Comparison of ENCODE assay signal across 10 cellular contexts in the genomic region with DNA sequence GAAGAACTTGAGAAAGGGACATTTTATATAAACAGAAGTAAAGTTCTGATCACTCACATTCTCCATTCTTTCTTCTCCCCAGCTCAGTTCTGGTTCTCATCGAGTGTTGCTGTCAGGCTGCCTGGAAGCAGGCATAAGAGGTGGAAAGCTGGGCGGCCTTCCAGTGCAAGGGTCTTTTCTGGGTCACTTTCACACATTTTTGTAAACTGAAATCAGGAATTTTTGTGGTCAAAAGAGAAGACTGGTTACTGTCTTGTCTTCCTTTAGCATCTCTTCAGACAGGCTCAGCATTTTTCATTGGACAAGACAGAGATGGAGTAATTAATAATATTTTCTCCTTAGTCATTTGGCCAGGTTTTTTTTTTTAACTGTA.
A peak's percentile ranks its signal among the peaks of the same experiment; 100 is the strongest.
DNase-seq lines count a peak whose midpoint lies in the region; ATAC-seq and TF ChIP-seq lines count a peak whose summit lies in the region.
"Had no signal": no experiment of that assay in that cellular context is flagged by ENCODE, and none has a peak within 500 bp of the region (broad histone marks: within the 10 kb centered on the region; RNA-seq: fewer than 3 reads in every experiment).

No MANE protein-coding gene starts in this region.

- DNase-seq in iris pigment epithelial cell (ENCODE audit: low read depth) (peak; percentile 86), 8988T (no peak), NCI-H345 (lab: John Stamatoyannopoulos, UW) (no peak), endodermal cell (no peak), dermis blood vessel endothelial cell (no peak)
- DNase-seq: right lobe of liver had no signal

- no peak overlapping the region for H3K27ac Mint-ChIP-seq in endodermal cell
- H3K27ac Mint-ChIP-seq: activated naive CD8-positive, alpha-beta T cell had no signal

- no peaks in the 10 kb centered on the region for H3K27me3 ChIP-seq in endodermal cell (ENCODE audit: control insufficient read depth, insufficient read depth, low read length, poor library complexity, severe bottlenecking)
- H3K27me3 ChIP-seq: right lobe of liver had no signal

- H3K9me3 ChIP-seq in endodermal cell (ENCODE audit: control insufficient read depth, low read length) = no peaks in the 10 kb centered on the region
- H3K9me3 ChIP-seq: right lobe of liver had no signal

- no peak overlapping the region for H3K9ac ChIP-seq in endodermal cell (ENCODE audit: extremely low read depth, low read length, poor library complexity, severe bottlenecking)

- TF ChIP-seq CTCF in endodermal cell (conservative IDR thresholded peaks at IDR 0.05) = no peak

- ATAC-seq in GM18499 (IDR thresholded peaks at IDR 0.05; ENCODE audit: insufficient read depth, unreplicated experiment) (peak; percentile 11), GM21529 (IDR thresholded peaks at IDR 0.05; ENCODE audit: unreplicated experiment) (peak; percentile 27), HG03460 (IDR thresholded peaks at IDR 0.05; ENCODE audit: unreplicated experiment) (peak; percentile 7)

- H3K36me3 Mint-ChIP-seq in endodermal cell (ENCODE audit: low read depth) = no peaks in the 10 kb centered on the region
- H3K36me3 Mint-ChIP-seq: activated naive CD8-positive, alpha-beta T cell had no signal

- H3K27me3 Mint-ChIP-seq in endodermal cell (ENCODE audit: insufficient read depth) = no peaks in the 10 kb centered on the region

- H3K36me3 ChIP-seq in endodermal cell (ENCODE audit: control insufficient read depth, insufficient read depth, low read length) = no peaks in the 10 kb centered on the region
- H3K36me3 ChIP-seq: right lobe of liver had no signal

- H3K27ac ChIP-seq in endodermal cell (ENCODE audit: low read depth, low read length) = no peak overlapping the region
- H3K27ac ChIP-seq: right lobe of liver had no signal

- no peaks in the 10 kb centered on the region for H3K9me3 Mint-ChIP-seq in endodermal cell

- no peaks in the 10 kb centered on the region for H3K4me1 Mint-ChIP-seq in endodermal cell

- 84 to 87% methylated on average over 2 of the region's 2 CpGs for WGBS in endodermal cell (ENCODE audit: insufficient coverage in 1 of 2, insufficient read length in 1 of 2), 2 experiments

- no peaks in the 10 kb centered on the region for H3K4me1 ChIP-seq in endodermal cell (ENCODE audit: control insufficient read depth, insufficient read depth, low read length)
- H3K4me1 ChIP-seq: right lobe of liver had no signal

- H3K4me3 ChIP-seq in endodermal cell (ENCODE audit: low read length) = no peak overlapping the region
- H3K4me3 ChIP-seq: right lobe of liver had no signal

- no peak overlapping the region for H3K4me3 Mint-ChIP-seq in endodermal cell
- H3K4me3 Mint-ChIP-seq: activated naive CD8-positive, alpha-beta T cell had no signal
